Comparison of ENCODE assay signal across 18 cellular contexts in genomic region chr2:134660619-134661403, GRCh38. TPM values are rescaled to one million over a fixed set of nuclear protein-coding genes. Genes with fewer than 3 reads are reported as not detected.
A peak's percentile ranks its signal among the peaks of the same experiment; 100 is the strongest.
DNase-seq lines count a peak whose midpoint lies in the region; ATAC-seq and TF ChIP-seq lines count a peak whose summit lies in the region.
"Had no signal": no experiment of that assay in that cellular context is flagged by ENCODE, and none has a peak within 500 bp of the region (broad histone marks: within the 10 kb centered on the region; RNA-seq: fewer than 3 reads in every experiment).

No MANE protein-coding gene starts in this region.

- no peaks in the 10 kb centered on the region for H3K79me1 ChIP-seq in H9 (ENCODE audit: insufficient read depth, low read depth, low read length, poor library complexity, severe bottlenecking)

- H3K56ac ChIP-seq in H9 (ENCODE audit: insufficient read length, low read depth, low read length): no peak overlapping the region

- no peaks in the 10 kb centered on the region for H3K79me2 ChIP-seq in Loucy (ENCODE audit: insufficient read depth, low read length)
- no peaks in the 10 kb centered on the region for H3K79me2 ChIP-seq in H9 (ENCODE audit: insufficient read depth, low read length)

- H3K4me3 Mint-ChIP-seq in activated CD4-positive, alpha-beta T cell treated with anti-CD3 and anti-CD28 coated beads, Interleukin-2, amount 10 ng/mL, durations not matched to agents 24 days and 14 days: no peak overlapping the region
- H3K4me3 Mint-ChIP-seq in endodermal cell: no peak overlapping the region
- H3K4me3 Mint-ChIP-seq in stimulated activated memory B cell treated with anti-CD40 and anti-IgM and Interleukin-4, amounts not matched to agents 10 μg/mL and 1 μg/mL and 100 μg/mL, for 72 hours: no peak overlapping the region
- no peak overlapping the region for H3K4me3 Mint-ChIP-seq in H9

- H4K5ac ChIP-seq in H9 (ENCODE audit: insufficient read length, low read depth, low read length): no peak overlapping the region

- H3K36me3 ChIP-seq in Loucy (ENCODE audit: insufficient read depth, low read length) (no peaks in the 10 kb centered on the region), endodermal cell (ENCODE audit: control insufficient read depth, insufficient read depth, low read length) (no peaks in the 10 kb centered on the region)
- H3K36me3 ChIP-seq: BLaER1 had no signal

- WGBS in endodermal cell (ENCODE audit: insufficient coverage in 1 of 2, insufficient read length in 1 of 2), 2 experiments: 90 to 100% methylated on average over 2 to 7 of the region's 7 CpGs
- WGBS in H9 (ENCODE audit: extremely low coverage, insufficient read length, low lambda C conversion rate): no CpG with 5 or more reads among the region's 7 CpGs

- peaks cover 3% of the 10 kb centered on the region for H3K9me3 Mint-ChIP-seq in activated CD4-positive, alpha-beta T cell treated with anti-CD3 and anti-CD28 coated beads, Interleukin-2, amount 10 ng/mL, durations not matched to agents 24 days and 14 days
- H3K9me3 Mint-ChIP-seq in endodermal cell: peaks cover 12% of the 10 kb centered on the region
- no peaks in the 10 kb centered on the region for H3K9me3 Mint-ChIP-seq in stimulated activated memory B cell treated with anti-CD40 and anti-IgM and Interleukin-4, amounts not matched to agents 10 μg/mL and 1 μg/mL and 100 μg/mL, for 72 hours
- H3K9me3 Mint-ChIP-seq in H9: peaks cover 12 to 13% of the 10 kb centered on the region in 2 experiments

- H3K27me3 Mint-ChIP-seq in activated CD4-positive, alpha-beta T cell treated with anti-CD3 and anti-CD28 coated beads, Interleukin-2, amount 10 ng/mL, durations not matched to agents 24 days and 14 days: peaks cover 31% of the 10 kb centered on the region
- H3K27me3 Mint-ChIP-seq in endodermal cell (ENCODE audit: insufficient read depth) (peaks cover 75% of the 10 kb centered on the region), H9 (ENCODE audit: low read depth) (peaks cover 5% of the 10 kb centered on the region)
- no peaks in the 10 kb centered on the region for H3K27me3 Mint-ChIP-seq in stimulated activated memory B cell treated with anti-CD40 and anti-IgM and Interleukin-4, amounts not matched to agents 10 μg/mL and 1 μg/mL and 100 μg/mL, for 72 hours

- H4K8ac ChIP-seq in H9 (replicated peaks; ENCODE audit: insufficient read length, low read depth, low read length): no peak overlapping the region

- peak; percentile 8 for ATAC-seq in stimulated activated memory B cell treated with anti-CD40 and anti-IgM and Interleukin-4, amounts not matched to agents 10 μg/mL and 1 μg/mL and 100 μg/mL, for 72 hours
- ATAC-seq: SK-N-SH treated with all-trans-retinoic acid at 6 μM for 48 hours had no signal

- intact Hi-C loops in activated CD4-positive, alpha-beta T cell treated with anti-CD3 and anti-CD28 coated beads, Interleukin-2, amount 10 ng/mL, durations not matched to agents 24 days and 14 days (cut with micrococcal nuclease): no loop called here

- H3K9me3 ChIP-seq in Loucy (ENCODE audit: insufficient read depth, low read depth, low read length) (no peaks in the 10 kb centered on the region), endodermal cell (ENCODE audit: control insufficient read depth, low read length) (peaks cover 7% of the 10 kb centered on the region), H9 (ENCODE audit: control insufficient read depth, low read depth, low read length) (no peaks in the 10 kb centered on the region)
- H3K9me3 ChIP-seq: BLaER1 had no signal

- no peak overlapping the region for H3T11ph ChIP-seq in H9 (ENCODE audit: low read length)

- H3K4me2 ChIP-seq in Loucy (ENCODE audit: low read depth, low read length, poor library complexity, severe bottlenecking): no peak overlapping the region
- no peak overlapping the region for H3K4me2 ChIP-seq in H9 (ENCODE audit: insufficient read depth, insufficient read length, low read length)
- H3K4me2 ChIP-seq: BLaER1 had no signal

- H3K4me3 ChIP-seq in Loucy (ENCODE audit: low read length, poor library complexity, severe bottlenecking): no peak overlapping the region
- H3K4me3 ChIP-seq in endodermal cell (ENCODE audit: low read length): no peak overlapping the region
- H3K4me3 ChIP-seq: BLaER1 had no signal

- H2BK5ac ChIP-seq in H9 (ENCODE audit: insufficient read length, low read length): no peak overlapping the region

- H3K9me2 ChIP-seq in Loucy (replicated peaks; ENCODE audit: low read depth, low read length): no peaks in the 10 kb centered on the region

- no peaks in the 10 kb centered on the region for H3K4me1 ChIP-seq in Loucy (ENCODE audit: insufficient read depth, low read length, poor library complexity, severe bottlenecking)
- no peaks in the 10 kb centered on the region for H3K4me1 ChIP-seq in endodermal cell (ENCODE audit: control insufficient read depth, insufficient read depth, low read length)
- no peaks in the 10 kb centered on the region for H3K4me1 ChIP-seq in H9 (ENCODE audit: insufficient read depth, low read length)
- H3K4me1 ChIP-seq: BLaER1 had no signal

- H3K9ac ChIP-seq in Loucy (ENCODE audit: low read depth, low read length, poor library complexity, severe bottlenecking) (no peak overlapping the region), endodermal cell (ENCODE audit: extremely low read depth, low read length, poor library complexity, severe bottlenecking) (no peak overlapping the region), H9 (ENCODE audit: extremely low read depth, insufficient read length, low read length) (no peak overlapping the region)
- H3K9ac ChIP-seq: BLaER1 had no signal

- H3K23ac ChIP-seq in H9 (ENCODE audit: insufficient read length, low read depth, low read length): no peak overlapping the region

- TF ChIP-seq CTCF in Loucy (conservative IDR thresholded peaks at IDR 0.05; ENCODE audit: low read length) (no peak), endodermal cell (conservative IDR thresholded peaks at IDR 0.05) (no peak), H9 (conservative IDR thresholded peaks at IDR 0.05) (no peak)

- peaks cover 4% of the 10 kb centered on the region for H3K36me3 Mint-ChIP-seq in activated CD4-positive, alpha-beta T cell treated with anti-CD3 and anti-CD28 coated beads, Interleukin-2, amount 10 ng/mL, durations not matched to agents 24 days and 14 days (ENCODE audit: low read depth)
- H3K36me3 Mint-ChIP-seq in endodermal cell (ENCODE audit: low read depth): no peaks in the 10 kb centered on the region
- no peaks in the 10 kb centered on the region for H3K36me3 Mint-ChIP-seq in stimulated activated memory B cell treated with anti-CD40 and anti-IgM and Interleukin-4, amounts not matched to agents 10 μg/mL and 1 μg/mL and 100 μg/mL, for 72 hours
- peaks cover 6 to 11% (median 11%) of the 10 kb centered on the region in 3 experiments; a peak in 4 of 7 replicates for H3K36me3 Mint-ChIP-seq in H9 (ENCODE audit: insufficient read depth in 1 of 3, low read depth in 3 of 3)

- no peaks in the 10 kb centered on the region for H3F3A ChIP-seq in Loucy (ENCODE audit: low read depth)

- no peak overlapping the region for H3K18ac ChIP-seq in H9 (ENCODE audit: insufficient read length, low read depth, low read length)

- no peak overlapping the region for H2BK12ac ChIP-seq in H9 (ENCODE audit: insufficient read length, low read depth, low read length)

- peak; percentile 57 for DNase-seq in activated CD4-positive, alpha-beta T cell treated with anti-CD3 and anti-CD28 coated beads, Interleukin-2, amount 10 ng/mL, durations not matched to agents 24 days and 14 days
- DNase-seq in activated CD4-positive, alpha-beta T cell treated with anti-CD3 and anti-CD28 coated beads, Interleukin-2, amount 50 U/mL, for 1 hour: no peak
- DNase-seq in endodermal cell: peak; percentile 16
- no peak for DNase-seq in epidermal melanocyte (ENCODE audit: insufficient read length, low spot score)
- DNase-seq in H9: no peak
- DNase-seq in activated CD8-positive, alpha-beta memory T cell treated with anti-CD3 and anti-CD28 coated beads, Interleukin-2, amount 50 U/mL, for 48 hours: no peak
- DNase-seq: DMS153, HCEC 1CT, IMR-90, Kasumi-1, NCI-H1105, NCI-H1694, SHP77 had no signal

- H3K4ac ChIP-seq in H9 (ENCODE audit: low read depth, low read length): no peak overlapping the region

- H3K27me3 ChIP-seq in Loucy (ENCODE audit: insufficient read depth, low read length, poor library complexity, severe bottlenecking): no peaks in the 10 kb centered on the region
- peaks cover 73% of the 10 kb centered on the region for H3K27me3 ChIP-seq in endodermal cell (ENCODE audit: control insufficient read depth, insufficient read depth, low read length, poor library complexity, severe bottlenecking)
- H3K27me3 ChIP-seq in H9 (ENCODE audit: insufficient read depth, low read length): no peaks in the 10 kb centered on the region
- H3K27me3 ChIP-seq: BLaER1 had no signal

- H3K27ac ChIP-seq in endodermal cell (ENCODE audit: low read depth, low read length): no peak overlapping the region
- H3K27ac ChIP-seq in H9 (ENCODE audit: insufficient read length, low read depth, low read length): no peak overlapping the region
- H3K27ac ChIP-seq: BLaER1 had no signal

- no peak overlapping the region for H2BK120ac ChIP-seq in H9 (ENCODE audit: low read depth, low read length, poor library complexity, severe bottlenecking)

- H4K91ac ChIP-seq in H9 (ENCODE audit: insufficient read length, low read depth, low read length): no peak overlapping the region

- H4K20me1 ChIP-seq in Loucy (ENCODE audit: insufficient read depth, low read length, poor library complexity, severe bottlenecking) (no peaks in the 10 kb centered on the region), H9 (ENCODE audit: control insufficient read depth, insufficient read depth, insufficient read length) (peaks cover 2% of the 10 kb centered on the region)
- H4K20me1 ChIP-seq: BLaER1 had no signal

- no peak overlapping the region for H2BK15ac ChIP-seq in H9 (ENCODE audit: low read depth, low read length)

- no peak overlapping the region for H3K14ac ChIP-seq in H9 (ENCODE audit: insufficient read depth, low read length)

- H2AFZ ChIP-seq in Loucy (ENCODE audit: low read length) (peak overlapping the region; percentile 59), H9 (ENCODE audit: low read length) (no peak overlapping the region)

- no peak overlapping the region for H2AK5ac ChIP-seq in H9 (ENCODE audit: insufficient read length, low read length)

- no peak overlapping the region for H3K27ac Mint-ChIP-seq in activated CD4-positive, alpha-beta T cell treated with anti-CD3 and anti-CD28 coated beads, Interleukin-2, amount 10 ng/mL, durations not matched to agents 24 days and 14 days
- H3K27ac Mint-ChIP-seq in endodermal cell (no peak overlapping the region), H9 (0 out of 7 replicates have a peak overlapping the region, but pooled peaks of 1 of the 3 experiments have one; percentile 7)
- H3K27ac Mint-ChIP-seq in stimulated activated memory B cell treated with anti-CD40 and anti-IgM and Interleukin-4, amounts not matched to agents 10 μg/mL and 1 μg/mL and 100 μg/mL, for 72 hours: no peak overlapping the region

- peaks cover 14% of the 10 kb centered on the region for H3K4me1 Mint-ChIP-seq in activated CD4-positive, alpha-beta T cell treated with anti-CD3 and anti-CD28 coated beads, Interleukin-2, amount 10 ng/mL, durations not matched to agents 24 days and 14 days
- H3K4me1 Mint-ChIP-seq in endodermal cell (no peaks in the 10 kb centered on the region), H9 (peaks cover 4 to 10% of the 10 kb centered on the region in 2 experiments)
- H3K4me1 Mint-ChIP-seq in stimulated activated memory B cell treated with anti-CD40 and anti-IgM and Interleukin-4, amounts not matched to agents 10 μg/mL and 1 μg/mL and 100 μg/mL, for 72 hours: peaks cover 21% of the 10 kb centered on the region

- no peaks in the 10 kb centered on the region for H3K23me2 ChIP-seq in H9 (ENCODE audit: insufficient read length, low read depth, low read length, poor library complexity, severe bottlenecking)

- no peak overlapping the region for H2BK20ac ChIP-seq in H9 (ENCODE audit: low read depth, low read length, poor library complexity, severe bottlenecking)

RNA-seq across cellular contexts. Expression of gene TMEM163, which starts 58.0 kb away (rescaled TPM):
- 0.23 TPM in 1 of 2 replicates, not detected in the other for total RNA-seq in activated CD4-positive, alpha-beta T cell treated with anti-CD3 and anti-CD28 coated beads, Interleukin-2, amount 10 ng/mL, durations not matched to agents 24 days and 14 days
- total RNA-seq in endodermal cell: under 1 TPM in 1 of 2 donors, not detected in 1; 0.24 TPM
- 9.9 TPM for polyA plus RNA-seq in endodermal cell (2013, experiment 1 of 2)
- polyA plus RNA-seq in endodermal cell (2013, experiment 2 of 2): 7.0 TPM
- total RNA-seq in H9 (2021): 0.39 and 0.66 TPM in 2 replicates
- total RNA-seq: IMR-90, NCI-H460 had no signal
- polyA plus RNA-seq: IMR-90 had no signal

Comparison
In these comparisons a context has a peak if more than half of its experiments do, and no peak if none do; other contexts are left out.
1. DNase-seq: peak in activated CD4-positive, alpha-beta T cell treated with anti-CD3 and anti-CD28 coated beads, Interleukin-2, amount 10 ng/mL, durations not matched to agents 24 days and 14 days (single experiment) and endodermal cell (single experiment); none in activated CD4-positive, alpha-beta T cell treated with anti-CD3 and anti-CD28 coated beads, Interleukin-2, amount 50 U/mL, for 1 hour (single experiment), epidermal melanocyte (single experiment), H9 (single experiment) and activated CD8-positive, alpha-beta memory T cell treated with anti-CD3 and anti-CD28 coated beads, Interleukin-2, amount 50 U/mL, for 48 hours (single experiment).